ENCODE assay signal across 18 cellular contexts in the genomic region with DNA sequence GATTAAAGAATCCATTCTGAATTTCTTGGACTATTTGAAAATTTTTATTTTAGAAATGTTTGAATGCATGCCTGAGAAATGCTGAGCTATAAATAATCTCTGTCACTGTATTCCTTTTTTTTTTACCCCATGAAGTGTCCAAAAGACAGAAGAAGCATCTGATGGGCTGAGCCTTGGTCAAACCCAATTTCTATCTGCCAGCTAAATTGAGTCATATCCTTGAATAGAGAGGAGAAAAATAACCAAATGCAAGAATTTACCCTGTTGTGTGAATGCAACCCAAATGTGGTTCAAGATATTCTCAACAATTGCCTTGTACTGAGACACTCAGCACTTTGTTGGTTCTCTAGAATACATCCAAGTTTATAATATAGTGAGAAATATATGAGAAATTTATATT.
DNase-seq lines count a peak whose midpoint lies in the region; ATAC-seq and TF ChIP-seq lines count a peak whose summit lies in the region.
"Had no signal": no experiment of that assay in that cellular context is flagged by ENCODE, and none has a peak within 500 bp of the region (broad histone marks: within the 10 kb centered on the region; RNA-seq: fewer than 3 reads in every experiment).

No MANE protein-coding gene starts in this region.

- no peak overlapping the region for H3K4me3 Mint-ChIP-seq in activated CD8-positive, alpha-beta memory T cell treated with anti-CD3 and anti-CD28 coated beads, Interleukin-2, amount 10 ng/mL, durations not matched to agents 7 days and 5 days
- H3K4me3 Mint-ChIP-seq: activated T-helper 17 cell treated with anti-CD3 and anti-CD28 coated beads, Interleukin-2, amount 50 U/mL, for 72 hours; CD14-positive monocyte had no signal

- H3K27ac ChIP-seq in PC-3 (ENCODE audit: low read length) = peak overlapping the region; percentile 62
- H3K27ac ChIP-seq: adrenal gland, SJCRH30, testis had no signal

- H3K9me3 ChIP-seq in PC-3 (ENCODE audit: low read length) = no peaks in the 10 kb centered on the region
- H3K9me3 ChIP-seq: adrenal gland, testis had no signal

- intact Hi-C loops in PC-3 (cut with micrococcal nuclease) = loop anchor here (5.0 kb wide), 1 partner anchor 102 kb away; no protein-coding TSS in a partner anchor

- H3K79me2 ChIP-seq in PC-3 (ENCODE audit: low read length) = no peaks in the 10 kb centered on the region

- peaks cover 18% of the 10 kb centered on the region for H3K4me1 ChIP-seq in PC-3 (ENCODE audit: insufficient read depth, low read length)
- H3K4me1 ChIP-seq: adrenal gland, testis had no signal

- no TSS peak for BruUV-seq in PC-3 (replicated peaks; lab: Mats Ljungman, UMichigan)

- H3K4me2 ChIP-seq in PC-3 (ENCODE audit: low read length) = peak overlapping the region; percentile 34

- no peaks in the 10 kb centered on the region for H3F3A ChIP-seq in PC-3 (ENCODE audit: low read length, unreplicated experiment)

- no peaks in the 10 kb centered on the region for H3K9me2 ChIP-seq in PC-3 (replicated peaks; ENCODE audit: low read length)

- no peaks in the 10 kb centered on the region for H3K27me3 Mint-ChIP-seq in activated CD8-positive, alpha-beta memory T cell treated with anti-CD3 and anti-CD28 coated beads, Interleukin-2, amount 10 ng/mL, durations not matched to agents 7 days and 5 days
- H3K27me3 Mint-ChIP-seq: activated T-helper 17 cell treated with anti-CD3 and anti-CD28 coated beads, Interleukin-2, amount 50 U/mL, for 72 hours had no signal

- H2AFZ ChIP-seq in PC-3 (ENCODE audit: low read length) = no peak overlapping the region

- POLR2A ChIA-PET in PC-3 (lab: Charles Lee; ENCODE audit: unreplicated experiment) = no interaction called here

- CTCF ChIA-PET in activated CD8-positive, alpha-beta memory T cell treated with anti-CD3 and anti-CD28 coated beads, Interleukin-2, amount 10 ng/mL, durations not matched to agents 7 days and 5 days (lab: Charles Lee) = no interaction called here
- CTCF ChIA-PET in PC-3 (lab: Charles Lee) = no interaction called here

- DNase-seq in activated CD8-positive, alpha-beta memory T cell treated with anti-CD3 and anti-CD28 coated beads, Interleukin-2, amount 10 ng/mL, durations not matched to agents 7 days and 5 days = no peak
- no peak for DNase-seq in activated CD8-positive, alpha-beta memory T cell treated with anti-CD3 and anti-CD28 coated beads, Interleukin-2, amount 50 U/mL, for 48 hours
- DNase-seq in PC-3 (peak; percentile 41), fibroblast of gingiva (ENCODE audit: low read depth) (peak; percentile 4), stromal cell of bone marrow (ENCODE audit: low read depth) (peak; percentile 36), H7 (no peak), NCI-H446 (lab: John Stamatoyannopoulos, UW) (no peak)
- no peak for DNase-seq in activated CD4-positive, alpha-beta T cell treated with anti-CD3 and anti-CD28 coated beads for 48 hours
- DNase-seq: 8988T; adrenal gland; cerebellar nuclear complex; effector memory CD4-positive, alpha-beta T cell; NCI-H2029 treated with DMSO at 0.1 percent for 48 hours; NCI-H524; testis had no signal

- ATAC-seq in activated CD8-positive, alpha-beta memory T cell treated with anti-CD3 and anti-CD28 coated beads, Interleukin-2, amount 10 ng/mL, durations not matched to agents 7 days and 5 days = no peak
- ATAC-seq in PC-3 = peak; percentile 43
- ATAC-seq: activated T-helper 17 cell treated with anti-CD3 and anti-CD28 coated beads, Interleukin-2, amount 50 U/mL, for 72 hours had no signal

- TF ChIP-seq CTCF in PC-3 (conservative IDR thresholded peaks at IDR 0.05; ENCODE audit: low read depth, low read length) = no peak

- H3K36me3 Mint-ChIP-seq in activated CD8-positive, alpha-beta memory T cell treated with anti-CD3 and anti-CD28 coated beads, Interleukin-2, amount 10 ng/mL, durations not matched to agents 7 days and 5 days = peaks cover 88% of the 10 kb centered on the region

- H3K4me3 ChIP-seq in PC-3 (ENCODE audit: low read length) (peak overlapping the region; percentile 0; the same call in 1 of the 2 replicates), H7 (ENCODE audit: insufficient read depth, low read depth, low read length) (no peak overlapping the region)
- H3K4me3 ChIP-seq: adrenal gland, SJCRH30, testis had no signal

- no peak overlapping the region for H3K9ac ChIP-seq in PC-3 (ENCODE audit: low read length)

- H3K27ac Mint-ChIP-seq in activated CD8-positive, alpha-beta memory T cell treated with anti-CD3 and anti-CD28 coated beads, Interleukin-2, amount 10 ng/mL, durations not matched to agents 7 days and 5 days = peak overlapping the region; percentile 8
- H3K27ac Mint-ChIP-seq: activated T-helper 17 cell treated with anti-CD3 and anti-CD28 coated beads, Interleukin-2, amount 50 U/mL, for 72 hours; CD14-positive monocyte had no signal

- peaks cover 35% of the 10 kb centered on the region for H3K4me1 Mint-ChIP-seq in activated CD8-positive, alpha-beta memory T cell treated with anti-CD3 and anti-CD28 coated beads, Interleukin-2, amount 10 ng/mL, durations not matched to agents 7 days and 5 days
- H3K4me1 Mint-ChIP-seq: CD14-positive monocyte had no signal

- H3K9me3 Mint-ChIP-seq in activated CD8-positive, alpha-beta memory T cell treated with anti-CD3 and anti-CD28 coated beads, Interleukin-2, amount 10 ng/mL, durations not matched to agents 7 days and 5 days (ENCODE audit: low read depth) = peaks cover 34% of the 10 kb centered on the region

- H3K27me3 ChIP-seq in PC-3 (ENCODE audit: low read length) = no peaks in the 10 kb centered on the region
- no peaks in the 10 kb centered on the region for H3K27me3 ChIP-seq in H7 (ENCODE audit: control insufficient read depth, insufficient read depth, low read length)
- H3K27me3 ChIP-seq: adrenal gland, SJCRH30, testis had no signal

- H3K36me3 ChIP-seq in PC-3 (ENCODE audit: low read depth, low read length) (no peaks in the 10 kb centered on the region), H7 (replicated peaks; ENCODE audit: control insufficient read depth, insufficient read depth, low read length) (no peaks in the 10 kb centered on the region)
- H3K36me3 ChIP-seq: adrenal gland, SJCRH30 had no signal

- no peaks in the 10 kb centered on the region for H4K20me1 ChIP-seq in PC-3 (ENCODE audit: low read length)

Comparison
In these comparisons a context has a peak if more than half of its experiments do, and no peak if none do; other contexts are left out.
1. DNase-seq: peak in PC-3 (single experiment), fibroblast of gingiva (single experiment) and stromal cell of bone marrow (single experiment); none in activated CD8-positive, alpha-beta memory T cell treated with anti-CD3 and anti-CD28 coated beads, Interleukin-2, amount 10 ng/mL, durations not matched to agents 7 days and 5 days (single experiment), activated CD8-positive, alpha-beta memory T cell treated with anti-CD3 and anti-CD28 coated beads, Interleukin-2, amount 50 U/mL, for 48 hours (single experiment), H7 (single experiment), NCI-H446 (0 of 2) and activated CD4-positive, alpha-beta T cell treated with anti-CD3 and anti-CD28 coated beads for 48 hours (single experiment).